ENCODE assay signal across 8 cellular contexts in genomic region chr6:37353761-37354525, GRCh38. TPM values are rescaled to one million over a fixed set of nuclear protein-coding genes. Genes with fewer than 3 reads are reported as not detected.
DNase-seq lines count a peak whose midpoint lies in the region; ATAC-seq and TF ChIP-seq lines count a peak whose summit lies in the region.

Gene RNF8 (plus strand): TSS chr6:37353983. CDS start chr6:37354165, 182 bp downstream.

- no peaks in the 10 kb centered on the region for H3K36me3 Mint-ChIP-seq in activated naive CD8-positive, alpha-beta T cell treated with anti-CD3 and anti-CD28 coated beads, Interleukin-2, amount 50 U/mL, for 24 hours (ENCODE audit: low read depth)

- peaks cover 2% of the 10 kb centered on the region for H3K79me2 ChIP-seq in parathyroid adenoma

- H3K9ac ChIP-seq in parathyroid adenoma = peak within 1 kb of the TSS; percentile 69

- peak; percentile 72 for TF ChIP-seq POLR2A in GM10847 (IDR thresholded peaks at IDR 0.05; ENCODE audit: extremely low read depth, insufficient read length)

- peak within 1 kb of the TSS; percentile 89 for H3K4me3 Mint-ChIP-seq in activated naive CD8-positive, alpha-beta T cell treated with anti-CD3 and anti-CD28 coated beads, Interleukin-2, amount 50 U/mL, for 24 hours

- H3K4me3 ChIP-seq in cardiac muscle cell (peak within 1 kb of the TSS; percentile 97), parathyroid adenoma (ENCODE audit: low read depth, low read length) (peak within 1 kb of the TSS; percentile 99), tibial artery (peak within 1 kb of the TSS; percentile 79 to 97)

- peaks cover 39% of the 10 kb centered on the region for H3K4me1 ChIP-seq in cardiac muscle cell (ENCODE audit: low read depth)
- H3K4me1 ChIP-seq in parathyroid adenoma = peaks cover 3% of the 10 kb centered on the region
- H3K4me1 ChIP-seq in tibial artery = peaks cover 0 to 18% (median 9%) of the 10 kb centered on the region in 4 donors

- H3K4me2 ChIP-seq in parathyroid adenoma (ENCODE audit: low read length) = peak within 1 kb of the TSS; percentile 77

- H2AFZ ChIP-seq in parathyroid adenoma = peak within 1 kb of the TSS; percentile 96

- H3K9me3 ChIP-seq in cardiac muscle cell (ENCODE audit: low read depth) (no peaks in the 10 kb centered on the region), parathyroid adenoma (ENCODE audit: control insufficient read depth, low read length) (no peaks in the 10 kb centered on the region), tibial artery (no peaks in the 10 kb centered on the region)

- peak within 1 kb of the TSS; percentile 86 for H3K27ac Mint-ChIP-seq in activated naive CD8-positive, alpha-beta T cell treated with anti-CD3 and anti-CD28 coated beads, Interleukin-2, amount 50 U/mL, for 24 hours

- H3K27ac ChIP-seq in cardiac muscle cell (peak within 1 kb of the TSS; percentile 83), parathyroid adenoma (peak within 1 kb of the TSS; percentile 42), tibial artery (peak within 1 kb of the TSS; percentile 35 to 66)

- peak; percentile 87 for ATAC-seq in HG02623 (IDR thresholded peaks at IDR 0.05; ENCODE audit: unreplicated experiment)
- peak; percentile 98 for ATAC-seq in activated naive CD8-positive, alpha-beta T cell treated with anti-CD3 and anti-CD28 coated beads, Interleukin-2, amount 50 U/mL, for 24 hours

- no peaks in the 10 kb centered on the region for H3K9me3 Mint-ChIP-seq in activated naive CD8-positive, alpha-beta T cell treated with anti-CD3 and anti-CD28 coated beads, Interleukin-2, amount 50 U/mL, for 24 hours

- no peaks in the 10 kb centered on the region for H3K27me3 ChIP-seq in cardiac muscle cell
- H3K27me3 ChIP-seq in parathyroid adenoma (ENCODE audit: control insufficient read depth, insufficient read depth, low read length) = no peaks in the 10 kb centered on the region
- H3K27me3 ChIP-seq in tibial artery = no peaks in the 10 kb centered on the region

- peak; percentile 91 for DNase-seq in NCI-H1105 treated with DMSO at 0.1 percent for 48 hours (lab: John Stamatoyannopoulos, UW)
- DNase-seq in SW480 (ENCODE audit: low spot score) = peak; percentile 81
- peak; percentile 95 for DNase-seq in activated naive CD8-positive, alpha-beta T cell treated with anti-CD3 and anti-CD28 coated beads, Interleukin-2, amount 50 U/mL, for 24 hours
- DNase-seq in cardiac muscle cell (ENCODE audit: low read depth in 1 of 2, low spot score in 1 of 2) = peak; percentile 90 to 93
- peak; percentile 89 to 93 for DNase-seq in tibial artery

- H3K36me3 ChIP-seq in cardiac muscle cell (no peaks in the 10 kb centered on the region), parathyroid adenoma (ENCODE audit: control insufficient read depth, insufficient read depth, low read length) (no peaks in the 10 kb centered on the region), tibial artery (no peaks in the 10 kb centered on the region)

- H3K4me1 Mint-ChIP-seq in activated naive CD8-positive, alpha-beta T cell treated with anti-CD3 and anti-CD28 coated beads, Interleukin-2, amount 50 U/mL, for 24 hours = peaks cover 22% of the 10 kb centered on the region

- H3K27me3 Mint-ChIP-seq in activated naive CD8-positive, alpha-beta T cell treated with anti-CD3 and anti-CD28 coated beads, Interleukin-2, amount 50 U/mL, for 24 hours = no peaks in the 10 kb centered on the region

- TF ChIP-seq CTCF in cardiac muscle cell (IDR thresholded peaks at IDR 0.05; ENCODE audit: low read depth, low read length) (no peak), parathyroid adenoma (IDR thresholded peaks at IDR 0.05) (no peak), tibial artery (IDR thresholded peaks at IDR 0.05) (no peak)

- intact Hi-C loops in tibial artery (cut with DNase I; ENCODE audit: low total_unique reads) = no loop called here

RNA-seq across cellular contexts. Expression of gene RNF8, which starts in this region (rescaled TPM):
- total RNA-seq in cardiac muscle cell = 36.8 and 38.5 TPM in 2 replicates
- polyA plus RNA-seq in cardiac muscle cell = 49.9 and 55.8 TPM in 2 replicates

Comparison
In these comparisons a context has a peak if more than half of its experiments do, and no peak if none do; other contexts are left out.
1. Peak in every context shown above with its lines: DNase-seq, ATAC-seq, H3K4me3 ChIP-seq and H3K27ac ChIP-seq.